ENCODE assay signal across 2 cellular contexts in genomic region chr4:10873809-10874208, GRCh38.
TF ChIP-seq lines count a peak whose summit lies in the region.

No MANE protein-coding gene starts in this region.

TF ChIP-seq in HepG2, 621 proteins besides CTCF, POLR2A, EP300 and RAD21 (continued from another document):
- TF ChIP-seq ZNF609 (CRISPR knock-in tag; IDR thresholded peaks at IDR 0.05; ENCODE audit: borderline replicate concordance) (no peak), JUN (CRISPR knock-in tag; IDR thresholded peaks at IDR 0.05) (no peak), MAFK (conservative IDR thresholded peaks at IDR 0.05 in 1 of 2, IDR thresholded peaks at IDR 0.05 in 1 of 2; ENCODE audit: low read length in 2 of 2) (peak; percentile 45 to 84; a peak in 3 of 4 replicates), MAX (IDR thresholded peaks at IDR 0.05) (no peak), ZNF276 (CRISPR knock-in tag; IDR thresholded peaks at IDR 0.05; ENCODE audit: low read depth) (no peak), MAFF (IDR thresholded peaks at IDR 0.05; ENCODE audit: low read depth, low read length) (peak; percentile 76), MEF2D (CRISPR knock-in tag; IDR thresholded peaks at IDR 0.05) (no peak), ZNF619 (CRISPR knock-in tag; IDR thresholded peaks at IDR 0.05) (no peak), PAXIP1 (CRISPR knock-in tag; conservative IDR thresholded peaks at IDR 0.05) (no peak)
TF ChIP-seq in HepG2: peak in this region for 2.

TF ChIP-seq in IMR-90, 13 proteins besides CTCF, POLR2A, EP300 and RAD21 (continued from another document):
- no peak for TF ChIP-seq ELK1 (IDR thresholded peaks at IDR 0.05; ENCODE audit: borderline replicate concordance, low read depth, low read length)
- TF ChIP-seq USF2 (IDR thresholded peaks at IDR 0.05; ENCODE audit: low read depth, low read length), result no peak
- TF ChIP-seq BHLHE40 (IDR thresholded peaks at IDR 0.05; ENCODE audit: low read depth, low read length), result no peak
